In the genomic region with DNA sequence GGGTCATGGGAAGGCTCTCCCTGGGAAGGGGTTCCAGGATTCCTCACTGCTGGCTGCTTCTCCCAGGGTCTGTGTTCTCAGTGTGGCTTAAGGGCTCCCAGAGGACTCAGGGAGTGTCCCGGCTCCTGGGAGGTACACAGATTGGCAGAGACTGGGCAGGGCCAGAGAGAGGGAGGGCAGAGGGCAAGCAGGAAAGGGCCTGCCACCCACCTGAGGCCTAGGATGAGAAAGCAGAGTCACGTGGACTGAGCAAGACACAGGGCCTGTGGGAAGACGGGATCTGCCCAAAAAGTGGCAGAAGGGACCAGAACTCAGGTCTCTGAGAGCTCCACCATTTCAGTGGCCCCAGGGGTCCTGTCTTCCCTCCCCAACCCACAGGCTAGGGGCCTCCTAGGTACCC, we compare ENCODE assay signal across 21 cellular contexts. TPM values are rescaled to one million over a fixed set of nuclear protein-coding genes. Genes with fewer than 3 reads are reported as not detected.
DNase-seq lines count a peak whose midpoint lies in the region; ATAC-seq and TF ChIP-seq lines count a peak whose summit lies in the region.
"Had no signal": no experiment of that assay in that cellular context is flagged by ENCODE, and none has a peak within 500 bp of the region (broad histone marks: within the 10 kb centered on the region; RNA-seq: fewer than 3 reads in every experiment).

No MANE protein-coding gene starts in this region.

- H4K20me1 ChIP-seq in BLaER1 treated with 17β-estradiol and CSF1 and Interleukin-3, amounts not matched to agents 10 nM and 100 nM: peaks cover 0 to 59% (median 29%) of the 10 kb centered on the region in 11 experiments; a peak in 15 of 22 replicates
- no peaks in the 10 kb centered on the region for H4K20me1 ChIP-seq in Karpas-422 (ENCODE audit: insufficient read depth, low read depth, low read length)

- peaks cover 4 to 65% (median 42%) of the 10 kb centered on the region in 11 experiments; a peak in 20 of 22 replicates for H3K36me3 ChIP-seq in BLaER1 treated with 17β-estradiol and CSF1 and Interleukin-3, amounts not matched to agents 10 nM and 100 nM
- H3K36me3 ChIP-seq in RWPE2 (ENCODE audit: low read depth): peaks cover 3% of the 10 kb centered on the region
- peaks cover 0 to 20% (median 0%) of the 10 kb centered on the region in 4 donors for H3K36me3 ChIP-seq in right lobe of liver
- H3K36me3 ChIP-seq in Karpas-422 (ENCODE audit: insufficient read depth, low read length): peaks cover 14% of the 10 kb centered on the region
- H3K36me3 ChIP-seq: vagina had no signal

- no peaks in the 10 kb centered on the region for H3K79me2 ChIP-seq in Karpas-422 (ENCODE audit: low read length)
- H3K79me2 ChIP-seq: parathyroid adenoma had no signal

- TF ChIP-seq CTCF in 22Rv1 (IDR thresholded peaks at IDR 0.05) (no peak), RWPE2 (IDR thresholded peaks at IDR 0.05; ENCODE audit: poor library complexity, severe bottlenecking) (no peak), right lobe of liver (IDR thresholded peaks at IDR 0.05) (no peak)

- peaks cover 39 to 88% (median 75%) of the 10 kb centered on the region in 10 experiments for H3K4me1 ChIP-seq in BLaER1 treated with 17β-estradiol and CSF1 and Interleukin-3, amounts not matched to agents 10 nM and 100 nM
- no peaks in the 10 kb centered on the region for H3K4me1 ChIP-seq in RWPE2 (ENCODE audit: insufficient read depth, poor library complexity, severe bottlenecking)
- no peaks in the 10 kb centered on the region for H3K4me1 ChIP-seq in right lobe of liver
- peaks cover 2% of the 10 kb centered on the region; the same call in 1 of the 2 replicates for H3K4me1 ChIP-seq in Karpas-422 (ENCODE audit: low read length)
- H3K4me1 ChIP-seq: vagina had no signal

- no peak for DNase-seq in RWPE2 (ENCODE audit: low spot score)
- DNase-seq in right lobe of liver: no peak
- DNase-seq in LoVo (ENCODE audit: low spot score): no peak
- no peak for DNase-seq in COLO668 (lab: John Stamatoyannopoulos, UW; ENCODE audit: unreplicated experiment)
- no peak for DNase-seq in Karpas-422
- DNase-seq: activated CD4-positive, CD25-positive, alpha-beta regulatory T cell; activated T-cell treated with anti-CD3 and anti-CD28 coated beads, Interleukin-2, amount 50 U/mL, for 72 hours; Calu3; dorsolateral prefrontal cortex; esophagus squamous epithelium; mammary epithelial cell; MG63; NCI-H1436 treated with DMSO at 0.1 percent for 48 hours; NCI-H226; NK-92 treated with Interleukin-12 subunit alpha and Interleukin-12 subunit beta, amount 100 ng/mL, for 24 hours; SHP77; stimulated activated CD4-positive, alpha-beta T cell treated with anti-CD3 and anti-CD28 coated beads, Interleukin-2, amount 100 ng/mL, for 24 hours had no signal

- H3K9me2 ChIP-seq in Karpas-422 (replicated peaks; ENCODE audit: insufficient read depth, low read length): no peaks in the 10 kb centered on the region

- peak overlapping the region; percentile 15 to 89 (median 82); a peak in 21 of 22 replicates for H3K4me2 ChIP-seq in BLaER1 treated with 17β-estradiol and CSF1 and Interleukin-3, amounts not matched to agents 10 nM and 100 nM
- H3K4me2 ChIP-seq in Karpas-422 (ENCODE audit: low read depth, low read length, poor library complexity, severe bottlenecking): no peak overlapping the region

- peak overlapping the region in 6 of 11 experiments; percentile 9 to 56 (median 46); a peak in 9 of 22 replicates for H3K9ac ChIP-seq in BLaER1 treated with 17β-estradiol and CSF1 and Interleukin-3, amounts not matched to agents 10 nM and 100 nM
- H3K9ac ChIP-seq in Karpas-422 (ENCODE audit: low read length): no peak overlapping the region
- H3K9ac ChIP-seq: parathyroid adenoma had no signal

- TF ChIP-seq POLR2A in right lobe of liver (IDR thresholded peaks at IDR 0.05): no peak

- no peaks in the 10 kb centered on the region for H3K27me3 ChIP-seq in BLaER1 treated with 17β-estradiol and CSF1 and Interleukin-3, amounts not matched to agents 10 nM and 100 nM
- H3K27me3 ChIP-seq in RWPE2 (ENCODE audit: insufficient read depth, poor library complexity, severe bottlenecking): no peaks in the 10 kb centered on the region
- no peaks in the 10 kb centered on the region for H3K27me3 ChIP-seq in right lobe of liver
- no peaks in the 10 kb centered on the region for H3K27me3 ChIP-seq in Karpas-422 (ENCODE audit: low read length)
- H3K27me3 ChIP-seq: dorsolateral prefrontal cortex, esophagus squamous epithelium, MG63, vagina had no signal

- intact Hi-C loops in right lobe of liver (cut with DNase I): loop anchor here in 1 of 2 donors (10.0 kb wide), 1 partner anchor 214 kb away; no protein-coding TSS in a partner anchor

- no peak overlapping the region for H2AFZ ChIP-seq in Karpas-422 (ENCODE audit: low read length)
- H2AFZ ChIP-seq: parathyroid adenoma had no signal

- ATAC-seq in RWPE2 (ENCODE audit: low read depth) (peak; percentile 10; the same call in 2 of the 3 replicates), right lobe of liver (peak; percentile 5 to 20 (median 8))
- ATAC-seq: activated T-cell treated with anti-CD3 and anti-CD28 coated beads, Interleukin-2, amount 50 U/mL, for 72 hours had no signal

- no peak overlapping the region; a peak in 1 of 20 replicates for H3K4me3 ChIP-seq in BLaER1 treated with 17β-estradiol and CSF1 and Interleukin-3, amounts not matched to agents 10 nM and 100 nM
- H3K4me3 ChIP-seq in RWPE2 (ENCODE audit: severe bottlenecking) (no peak overlapping the region), right lobe of liver (no peak overlapping the region), Karpas-422 (ENCODE audit: low read length) (no peak overlapping the region)
- H3K4me3 ChIP-seq: dorsolateral prefrontal cortex, esophagus squamous epithelium, MG63, vagina had no signal

- peak overlapping the region; percentile 51 for H3K27ac ChIP-seq in 22Rv1
- peak overlapping the region in 9 of 11 experiments; percentile 10 to 70 (median 48); a peak in 16 of 22 replicates for H3K27ac ChIP-seq in BLaER1 treated with 17β-estradiol and CSF1 and Interleukin-3, amounts not matched to agents 10 nM and 100 nM
- peak overlapping the region; percentile 12 for H3K27ac ChIP-seq in RWPE2 (ENCODE audit: poor library complexity, severe bottlenecking)
- H3K27ac ChIP-seq in right lobe of liver: no peak overlapping the region
- H3K27ac ChIP-seq in Karpas-422 (ENCODE audit: low read length): no peak overlapping the region
- H3K27ac ChIP-seq: dorsolateral prefrontal cortex, esophagus squamous epithelium, parathyroid adenoma, vagina had no signal

- WGBS in right lobe of liver (ENCODE audit: insufficient coverage, low coverage, low lambda C conversion rate, missing lambda C conversion rate): 82% methylated on average over 2 of the region's 3 CpGs

- H3K9me3 ChIP-seq in BLaER1 treated with 17β-estradiol and CSF1 and Interleukin-3, amounts not matched to agents 10 nM and 100 nM (replicated peaks in 1 of 11): no peaks in the 10 kb centered on the region
- H3K9me3 ChIP-seq in RWPE2 (ENCODE audit: severe bottlenecking) (no peaks in the 10 kb centered on the region), right lobe of liver (no peaks in the 10 kb centered on the region), Karpas-422 (ENCODE audit: low read length) (no peaks in the 10 kb centered on the region)
- H3K9me3 ChIP-seq: esophagus squamous epithelium, MG63, vagina had no signal

RNA-seq across cellular contexts. Expression of gene SLFNL1, which starts 0.9 kb away (rescaled TPM):
- total RNA-seq in right lobe of liver: under 1 TPM in 3 of 6 experiments, not detected in 3; 0.06 to 0.27 (median 0.14) TPM
- total RNA-seq in Karpas-422 (2014; rRNA removed; shearing (Covaris generic); ENCODE audit: low replicate concordance): 0.89 and 1.5 TPM in 2 replicates

RNA-seq across cellular contexts. Expression of gene CTPS1, which starts 41.2 kb away (rescaled TPM):
- 10 to 100 TPM; 13.1 to 48.0 (median 42.2) TPM for total RNA-seq in right lobe of liver
- 34.4 and 61.3 TPM in 2 replicates for total RNA-seq in Karpas-422 (2014; rRNA removed; shearing (Covaris generic); ENCODE audit: low replicate concordance)

Comparison
In these comparisons a context has a peak if more than half of its experiments do, and no peak if none do; other contexts are left out.
1. H3K27ac ChIP-seq: peak in 22Rv1 (single experiment), BLaER1 treated with 17β-estradiol and CSF1 and Interleukin-3, amounts not matched to agents 10 nM and 100 nM (9 of 11) and RWPE2 (single experiment); none in right lobe of liver (0 of 3) and Karpas-422 (single experiment).